ENCODE assay signal across 19 cellular contexts in the genomic region with DNA sequence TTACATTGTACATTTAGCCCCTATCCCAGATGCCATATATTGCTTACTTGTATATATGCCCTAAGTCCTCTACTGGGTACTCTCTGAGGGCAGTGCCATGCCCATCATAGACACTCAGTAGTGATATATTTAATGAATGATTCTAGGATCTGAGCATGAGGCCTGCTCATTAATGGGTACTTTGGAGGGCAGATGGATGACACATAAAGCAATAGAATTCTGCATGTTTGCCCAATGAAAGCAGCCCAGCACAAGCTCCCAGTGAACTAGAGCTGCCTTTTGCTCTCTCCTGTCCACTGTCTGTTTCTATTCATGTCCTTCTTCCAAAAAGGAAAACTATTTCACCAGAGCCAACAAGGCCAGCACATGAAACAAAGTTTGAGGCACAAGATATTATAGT.
DNase-seq lines count a peak whose midpoint lies in the region; ATAC-seq and TF ChIP-seq lines count a peak whose summit lies in the region.
"Had no signal": no experiment of that assay in that cellular context is flagged by ENCODE, and none has a peak within 500 bp of the region (broad histone marks: within the 10 kb centered on the region; RNA-seq: fewer than 3 reads in every experiment).

No MANE protein-coding gene starts in this region.

- no peaks in the 10 kb centered on the region for H3K9me3 ChIP-seq in CD8-positive, alpha-beta T cell (ENCODE audit: low read length)
- H3K9me3 ChIP-seq: body of pancreas, ovary, right atrium auricular region, upper lobe of right lung had no signal

- in situ Hi-C loops in brain microvascular endothelial cell (cut with HindIII; ENCODE audit: low pct_ligation_motif_present, low sequenced_read_pairs), result no loop called here

- H3K4me3 ChIP-seq in CD8-positive, alpha-beta T cell (ENCODE audit: low read depth, low read length), result no peak overlapping the region
- H3K4me3 ChIP-seq in brain microvascular endothelial cell (ENCODE audit: low read depth, low read length), result no peak overlapping the region
- H3K4me3 ChIP-seq: body of pancreas, ovary, right atrium auricular region, upper lobe of right lung had no signal

- H3K36me3 Mint-ChIP-seq in activated CD8-positive, alpha-beta T cell treated with anti-CD3 and anti-CD28 coated beads for 36 hours (ENCODE audit: low read depth), result peaks cover 84% of the 10 kb centered on the region
- H3K36me3 Mint-ChIP-seq in activated CD8-positive, alpha-beta T cell treated with anti-CD3 and anti-CD28 coated beads, Interleukin-2, amount 10 ng/mL, durations not matched to agents 7 days and 5 days (ENCODE audit: low read depth), result peaks cover 82% of the 10 kb centered on the region
- H3K36me3 Mint-ChIP-seq in CD8-positive, alpha-beta T cell, result peaks cover 76% of the 10 kb centered on the region
- H3K36me3 Mint-ChIP-seq in activated naive CD8-positive, alpha-beta T cell, result peaks cover 58% of the 10 kb centered on the region
- peaks cover 62 to 78% (median 73%) of the 10 kb centered on the region in 3 donors for H3K36me3 Mint-ChIP-seq in naive thymus-derived CD8-positive, alpha-beta T cell

- CTCF ChIA-PET in activated CD8-positive, alpha-beta T cell treated with anti-CD3 and anti-CD28 coated beads for 36 hours (lab: Charles Lee), result interaction anchor here (1.4 kb wide), 1 partner anchor 81 kb away, joined by 4 read pairs; no protein-coding TSS in a partner anchor
- CTCF ChIA-PET in activated CD8-positive, alpha-beta T cell treated with anti-CD3 and anti-CD28 coated beads, Interleukin-2, amount 10 ng/mL, durations not matched to agents 7 days and 5 days (lab: Charles Lee), result interaction anchor here (1.1 kb wide), 1 partner anchor 23 kb away, joined by 5 read pairs; no protein-coding TSS in a partner anchor
- CTCF ChIA-PET in CD8-positive, alpha-beta T cell (lab: Charles Lee), result interaction anchor here (0.6 to 0.9 kb wide), 2 partner anchors 9 to 13 kb away, joined by 3 read pairs; no protein-coding TSS in a partner anchor

- H3K36me3 ChIP-seq in CD8-positive, alpha-beta T cell (ENCODE audit: insufficient read depth, low read length), result peaks cover 35% of the 10 kb centered on the region
- H3K36me3 ChIP-seq in brain microvascular endothelial cell (replicated peaks), result peaks cover 53% of the 10 kb centered on the region
- H3K36me3 ChIP-seq: ovary had no signal

- TF ChIP-seq CTCF in activated CD8-positive, alpha-beta T cell treated with anti-CD3 and anti-CD28 coated beads for 36 hours (IDR thresholded peaks at IDR 0.05), result no peak
- TF ChIP-seq CTCF in CD8-positive, alpha-beta T cell (IDR thresholded peaks at IDR 0.05), result no peak
- no peak for TF ChIP-seq CTCF in brain microvascular endothelial cell (IDR thresholded peaks at IDR 0.05; ENCODE audit: low read depth, low read length, missing control alignments)

- no peaks in the 10 kb centered on the region for H3K27me3 Mint-ChIP-seq in activated CD8-positive, alpha-beta T cell treated with anti-CD3 and anti-CD28 coated beads for 36 hours
- no peaks in the 10 kb centered on the region for H3K27me3 Mint-ChIP-seq in activated CD8-positive, alpha-beta T cell treated with anti-CD3 and anti-CD28 coated beads, Interleukin-2, amount 10 ng/mL, durations not matched to agents 7 days and 5 days (ENCODE audit: low read depth)
- H3K27me3 Mint-ChIP-seq in CD8-positive, alpha-beta T cell (ENCODE audit: low read depth), result no peaks in the 10 kb centered on the region
- H3K27me3 Mint-ChIP-seq in activated naive CD8-positive, alpha-beta T cell, result no peaks in the 10 kb centered on the region
- H3K27me3 Mint-ChIP-seq in naive thymus-derived CD8-positive, alpha-beta T cell, result no peaks in the 10 kb centered on the region

- no peak overlapping the region for H3K27ac ChIP-seq in CD8-positive, alpha-beta T cell (ENCODE audit: low read depth, low read length)
- H3K27ac ChIP-seq in brain microvascular endothelial cell, result no peak overlapping the region
- H3K27ac ChIP-seq: body of pancreas, ovary, right atrium auricular region, upper lobe of right lung had no signal

- H3K27ac Mint-ChIP-seq in activated CD8-positive, alpha-beta T cell treated with anti-CD3 and anti-CD28 coated beads for 36 hours, result peak overlapping the region; percentile 76
- H3K27ac Mint-ChIP-seq in activated CD8-positive, alpha-beta T cell treated with anti-CD3 and anti-CD28 coated beads, Interleukin-2, amount 10 ng/mL, durations not matched to agents 7 days and 5 days, result no peak overlapping the region
- peak overlapping the region; percentile 84 for H3K27ac Mint-ChIP-seq in CD8-positive, alpha-beta T cell
- peak overlapping the region; percentile 93 for H3K27ac Mint-ChIP-seq in activated naive CD8-positive, alpha-beta T cell
- H3K27ac Mint-ChIP-seq in naive thymus-derived CD8-positive, alpha-beta T cell, result peak overlapping the region; percentile 51 to 100 (median 86)
- H3K27ac Mint-ChIP-seq: endodermal cell, HFFc6 had no signal

- peaks cover 90% of the 10 kb centered on the region for H3K4me1 Mint-ChIP-seq in activated CD8-positive, alpha-beta T cell treated with anti-CD3 and anti-CD28 coated beads for 36 hours (ENCODE audit: low read depth)
- H3K4me1 Mint-ChIP-seq in activated CD8-positive, alpha-beta T cell treated with anti-CD3 and anti-CD28 coated beads, Interleukin-2, amount 10 ng/mL, durations not matched to agents 7 days and 5 days (ENCODE audit: low read depth), result peaks cover 88% of the 10 kb centered on the region
- peaks cover 95% of the 10 kb centered on the region for H3K4me1 Mint-ChIP-seq in CD8-positive, alpha-beta T cell (ENCODE audit: low read depth)
- peaks cover 96% of the 10 kb centered on the region for H3K4me1 Mint-ChIP-seq in activated naive CD8-positive, alpha-beta T cell (ENCODE audit: low read depth)
- peaks cover 54 to 99% (median 95%) of the 10 kb centered on the region in 4 donors for H3K4me1 Mint-ChIP-seq in naive thymus-derived CD8-positive, alpha-beta T cell

- no peak for DNase-seq in activated CD8-positive, alpha-beta T cell treated with anti-CD3 and anti-CD28 coated beads for 36 hours
- DNase-seq in activated CD8-positive, alpha-beta T cell treated with anti-CD3 and anti-CD28 coated beads, Interleukin-2, amount 10 ng/mL, durations not matched to agents 7 days and 5 days, result no peak
- no peak for DNase-seq in CD8-positive, alpha-beta T cell
- no peak for DNase-seq in naive thymus-derived CD8-positive, alpha-beta T cell
- DNase-seq in brain microvascular endothelial cell (no peak), dermis blood vessel endothelial cell (no peak)
- DNase-seq: activated CD8-positive, alpha-beta memory T cell treated with anti-CD3 and anti-CD28 coated beads, Interleukin-2, amount 50 U/mL, for 48 hours; body of pancreas; endodermal cell; HFFc6; mammary epithelial cell; NCI-H1930; NCI-H2227 treated with DMSO at 0.1 percent for 48 hours; NCI-H774; ovary; upper lobe of right lung had no signal

- intact Hi-C loops in activated CD8-positive, alpha-beta T cell treated with anti-CD3 and anti-CD28 coated beads for 36 hours (cut with micrococcal nuclease), result no loop called here
- intact Hi-C loops in CD8-positive, alpha-beta T cell (cut with DNase I, micrococcal nuclease), result no loop called here

- no peak for ATAC-seq in activated CD8-positive, alpha-beta T cell treated with anti-CD3 and anti-CD28 coated beads for 36 hours
- no peak for ATAC-seq in activated CD8-positive, alpha-beta T cell treated with anti-CD3 and anti-CD28 coated beads, Interleukin-2, amount 10 ng/mL, durations not matched to agents 7 days and 5 days
- no peak for ATAC-seq in CD8-positive, alpha-beta T cell
- no peak for ATAC-seq in naive thymus-derived CD8-positive, alpha-beta T cell
- no peak for ATAC-seq in HG03469 (IDR thresholded peaks at IDR 0.05; ENCODE audit: unreplicated experiment)
- ATAC-seq: body of pancreas, upper lobe of right lung had no signal

- H3K27me3 ChIP-seq in CD8-positive, alpha-beta T cell (ENCODE audit: insufficient read depth, low read length), result no peaks in the 10 kb centered on the region
- no peaks in the 10 kb centered on the region for H3K27me3 ChIP-seq in brain microvascular endothelial cell (replicated peaks)
- H3K27me3 ChIP-seq: body of pancreas, ovary, right atrium auricular region, upper lobe of right lung had no signal

- H3K4me1 ChIP-seq in CD8-positive, alpha-beta T cell (ENCODE audit: insufficient read depth, low read length), result peaks cover 98% of the 10 kb centered on the region
- H3K4me1 ChIP-seq: body of pancreas had no signal

- POLR2A ChIA-PET in activated CD8-positive, alpha-beta T cell treated with anti-CD3 and anti-CD28 coated beads for 36 hours (lab: Charles Lee), result interaction anchor here (1.6 to 1.9 kb wide), 2 partner anchors 10 to 12 kb away, joined by 5 read pairs; no protein-coding TSS in a partner anchor
- POLR2A ChIA-PET in activated CD8-positive, alpha-beta T cell treated with anti-CD3 and anti-CD28 coated beads, Interleukin-2, amount 10 ng/mL, durations not matched to agents 7 days and 5 days (lab: Charles Lee), result interaction anchor here (1.8 kb wide), 1 partner anchor 14 kb away, joined by 6 read pairs; no protein-coding TSS in a partner anchor
- POLR2A ChIA-PET in CD8-positive, alpha-beta T cell (lab: Charles Lee), result interaction anchor here (0.8 to 8.8 kb wide), 2 partner anchors 14 to 54 kb away, joined by 4 to 90 read pairs; no protein-coding TSS in a partner anchor
- POLR2A ChIA-PET in naive thymus-derived CD8-positive, alpha-beta T cell (lab: Charles Lee), result interaction anchor here (0.5 to 9.7 kb wide), 6 partner anchors 9 to 59 kb away, joined by 3 to 170 read pairs (median 4); no protein-coding TSS in a partner anchor

- no peaks in the 10 kb centered on the region for H3K9me3 Mint-ChIP-seq in activated CD8-positive, alpha-beta T cell treated with anti-CD3 and anti-CD28 coated beads for 36 hours
- no peaks in the 10 kb centered on the region for H3K9me3 Mint-ChIP-seq in activated CD8-positive, alpha-beta T cell treated with anti-CD3 and anti-CD28 coated beads, Interleukin-2, amount 10 ng/mL, durations not matched to agents 7 days and 5 days (ENCODE audit: insufficient read depth)
- H3K9me3 Mint-ChIP-seq in CD8-positive, alpha-beta T cell, result no peaks in the 10 kb centered on the region
- no peaks in the 10 kb centered on the region for H3K9me3 Mint-ChIP-seq in activated naive CD8-positive, alpha-beta T cell (ENCODE audit: low read depth)
- H3K9me3 Mint-ChIP-seq in naive thymus-derived CD8-positive, alpha-beta T cell, result no peaks in the 10 kb centered on the region
- H3K9me3 Mint-ChIP-seq: endodermal cell, HFFc6 had no signal

- no peak overlapping the region for H3K4me3 Mint-ChIP-seq in activated CD8-positive, alpha-beta T cell treated with anti-CD3 and anti-CD28 coated beads for 36 hours
- no peak overlapping the region for H3K4me3 Mint-ChIP-seq in activated CD8-positive, alpha-beta T cell treated with anti-CD3 and anti-CD28 coated beads, Interleukin-2, amount 10 ng/mL, durations not matched to agents 7 days and 5 days
- H3K4me3 Mint-ChIP-seq in CD8-positive, alpha-beta T cell, result peak overlapping the region; percentile 1
- peak overlapping the region; percentile 11 for H3K4me3 Mint-ChIP-seq in activated naive CD8-positive, alpha-beta T cell
- H3K4me3 Mint-ChIP-seq in naive thymus-derived CD8-positive, alpha-beta T cell, result peak overlapping the region in 8 of 10 donors; percentile 8 to 63 (median 28)
- H3K4me3 Mint-ChIP-seq: endodermal cell, HFFc6 had no signal

Comparison
In these comparisons a context has a peak if more than half of its experiments do, and no peak if none do; other contexts are left out.
1. H3K4me3 Mint-ChIP-seq: peak in CD8-positive, alpha-beta T cell (single experiment), activated naive CD8-positive, alpha-beta T cell (single experiment) and naive thymus-derived CD8-positive, alpha-beta T cell (8 of 10); none in activated CD8-positive, alpha-beta T cell treated with anti-CD3 and anti-CD28 coated beads for 36 hours (single experiment) and activated CD8-positive, alpha-beta T cell treated with anti-CD3 and anti-CD28 coated beads, Interleukin-2, amount 10 ng/mL, durations not matched to agents 7 days and 5 days (single experiment).